In the genomic region with DNA sequence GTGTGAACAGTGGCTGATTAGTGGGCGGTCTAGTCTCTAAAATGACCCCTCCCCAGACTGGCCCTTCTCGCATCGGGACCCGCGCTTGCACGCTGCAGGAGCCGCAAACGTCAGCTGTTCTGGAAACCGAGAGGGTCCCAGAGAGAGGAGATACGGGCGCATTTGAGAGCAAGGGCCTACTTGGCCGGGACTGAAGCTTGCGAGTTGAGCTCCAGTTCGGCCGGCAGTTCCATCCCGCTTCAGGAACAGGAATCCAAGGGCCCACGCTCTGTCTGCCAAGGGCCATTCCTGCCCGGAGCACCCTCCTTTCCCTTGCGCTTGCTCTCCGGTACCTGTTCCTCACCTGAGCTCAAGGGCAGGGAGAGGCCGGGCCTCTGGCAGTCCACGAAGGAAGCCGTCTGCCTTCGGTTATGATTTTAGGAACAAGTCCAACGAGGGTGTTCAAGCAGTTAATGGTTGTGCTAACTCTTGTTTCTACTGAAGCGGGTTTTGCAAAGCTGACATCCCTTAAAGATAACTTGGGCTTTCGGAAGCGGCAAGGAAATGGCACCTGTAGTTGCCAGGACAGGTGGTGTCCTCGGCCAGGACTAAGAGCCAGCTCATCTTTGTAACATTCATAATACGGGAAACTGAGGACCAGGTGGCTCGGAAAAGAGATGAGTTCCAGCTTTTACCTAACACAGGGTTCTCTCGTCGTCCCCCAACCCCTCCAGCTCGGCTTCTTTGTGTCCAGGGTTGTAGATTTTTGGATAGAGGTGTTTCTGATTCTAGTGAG, we compare ENCODE assay signal across 1 cellular context.
TF ChIP-seq lines count a peak whose summit lies in the region.

No MANE protein-coding gene starts in this region.

TF ChIP-seq in H1, 55 proteins besides CTCF, POLR2A, EP300 and RAD21:
- TF ChIP-seq ASH2L (IDR thresholded peaks at IDR 0.05; ENCODE audit: low read length) (peak; percentile 41), POU5F1 (IDR thresholded peaks at IDR 0.05; ENCODE audit: low read depth, low read length) (no peak), GABPA (IDR thresholded peaks at IDR 0.05; ENCODE audit: borderline replicate concordance, insufficient read depth, low read length) (no peak), BRCA1 (IDR thresholded peaks at IDR 0.05; ENCODE audit: low read depth, low read length) (no peak), SUZ12 (IDR thresholded peaks at IDR 0.05; ENCODE audit: low read length) (peak; percentile 97), JUN (IDR thresholded peaks at IDR 0.05; ENCODE audit: low read depth, low read length) (no peak), BACH1 (IDR thresholded peaks at IDR 0.05; ENCODE audit: low read length) (no peak), EZH2 (IDR thresholded peaks at IDR 0.05; ENCODE audit: low read depth, low read length, severe bottlenecking) (peak; percentile 95), CTBP2 (IDR thresholded peaks at IDR 0.05; ENCODE audit: borderline replicate concordance, insufficient read depth, insufficient read length, low read length) (peak; percentile 86), TBP (IDR thresholded peaks at IDR 0.05; ENCODE audit: low read depth, low read length) (peak; percentile 35; the same call in 1 of the 2 replicates), RNF2 (IDR thresholded peaks at IDR 0.05; ENCODE audit: borderline replicate concordance, low read depth, low read length, missing control alignments, poor library complexity, severe bottlenecking) (peak; percentile 83)
